12 cellular contexts compared by ENCODE assay signal in the genomic region with DNA sequence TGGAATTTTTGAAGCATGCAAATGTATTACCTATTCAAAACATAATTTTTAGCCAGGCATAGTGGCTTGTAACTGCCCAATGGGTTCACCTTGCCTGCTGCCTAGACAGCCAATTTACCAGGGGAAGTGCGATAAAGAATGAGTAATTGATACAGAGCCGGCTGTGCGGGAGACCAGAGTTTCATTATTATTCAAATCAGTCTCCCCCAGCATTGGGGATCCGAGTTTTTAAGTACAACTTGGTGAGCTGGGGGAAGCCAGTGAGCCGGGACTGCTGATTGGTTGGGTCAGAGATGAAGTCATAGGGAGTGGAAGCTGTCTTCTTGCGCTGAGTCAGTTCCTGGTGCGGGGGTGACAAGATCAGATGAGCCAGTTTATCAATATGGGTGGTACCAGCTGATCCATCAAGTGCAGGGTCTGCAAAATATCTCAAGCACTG. TPM values are rescaled to one million over a fixed set of nuclear protein-coding genes. Genes with fewer than 3 reads are reported as not detected.
A peak's percentile ranks its signal among the peaks of the same experiment; 100 is the strongest.
DNase-seq lines count a peak whose midpoint lies in the region; ATAC-seq and TF ChIP-seq lines count a peak whose summit lies in the region.
"Had no signal": no experiment of that assay in that cellular context is flagged by ENCODE, and none has a peak within 500 bp of the region (broad histone marks: within the 10 kb centered on the region; RNA-seq: fewer than 3 reads in every experiment).

No MANE protein-coding gene starts in this region.

- no peaks in the 10 kb centered on the region for H3K9me3 Mint-ChIP-seq in activated CD4-positive, alpha-beta T cell treated with anti-CD3 and anti-CD28 coated beads for 36 hours (ENCODE audit: low read depth)
- H3K9me3 Mint-ChIP-seq in activated CD4-positive, alpha-beta T cell treated with anti-CD3 and anti-CD28 coated beads, Interleukin-2, amount 10 ng/mL, durations not matched to agents 7 days and 5 days, result no peaks in the 10 kb centered on the region
- no peaks in the 10 kb centered on the region for H3K9me3 Mint-ChIP-seq in CD4-positive, alpha-beta T cell

- H3K27ac Mint-ChIP-seq in activated CD4-positive, alpha-beta T cell treated with anti-CD3 and anti-CD28 coated beads for 36 hours, result no peak overlapping the region
- no peak overlapping the region for H3K27ac Mint-ChIP-seq in activated CD4-positive, alpha-beta T cell treated with anti-CD3 and anti-CD28 coated beads, Interleukin-2, amount 10 ng/mL, durations not matched to agents 7 days and 5 days
- no peak overlapping the region for H3K27ac Mint-ChIP-seq in CD4-positive, alpha-beta T cell

- peaks cover 20% of the 10 kb centered on the region for H3K27me3 Mint-ChIP-seq in activated CD4-positive, alpha-beta T cell treated with anti-CD3 and anti-CD28 coated beads for 36 hours
- H3K27me3 Mint-ChIP-seq in activated CD4-positive, alpha-beta T cell treated with anti-CD3 and anti-CD28 coated beads, Interleukin-2, amount 10 ng/mL, durations not matched to agents 7 days and 5 days, result peaks cover 9% of the 10 kb centered on the region
- peaks cover 42% of the 10 kb centered on the region for H3K27me3 Mint-ChIP-seq in CD4-positive, alpha-beta T cell

- CTCF ChIA-PET in activated CD4-positive, alpha-beta T cell treated with anti-CD3 and anti-CD28 coated beads for 36 hours (lab: Charles Lee), result interaction anchor here (1.1 kb wide), 1 partner anchor 29 kb away, joined by 3 read pairs; a partner anchor contains a TSS
- CTCF ChIA-PET in activated CD4-positive, alpha-beta T cell treated with anti-CD3 and anti-CD28 coated beads, Interleukin-2, amount 10 ng/mL, durations not matched to agents 7 days and 5 days (lab: Charles Lee), result interaction anchor here (0.6 kb wide), 2 partner anchors 27 to 29 kb away, joined by 3 read pairs; a partner anchor contains a TSS
- CTCF ChIA-PET in CD4-positive, alpha-beta T cell (lab: Charles Lee), result no interaction called here

- POLR2A ChIA-PET in activated CD4-positive, alpha-beta T cell treated with anti-CD3 and anti-CD28 coated beads for 36 hours (lab: Charles Lee), result no interaction called here
- POLR2A ChIA-PET in activated CD4-positive, alpha-beta T cell treated with anti-CD3 and anti-CD28 coated beads, Interleukin-2, amount 10 ng/mL, durations not matched to agents 7 days and 5 days (lab: Charles Lee), result interaction anchor here (0.6 kb wide), 1 partner anchor 30 kb away, joined by 3 read pairs; no protein-coding TSS in a partner anchor
- POLR2A ChIA-PET in CD4-positive, alpha-beta T cell (lab: Charles Lee), result no interaction called here

- no peaks in the 10 kb centered on the region for H3K27me3 ChIP-seq in CD4-positive, alpha-beta T cell (ENCODE audit: control insufficient read depth, insufficient read depth, low read length)
- H3K27me3 ChIP-seq: adrenal gland, colonic mucosa had no signal

- peak; percentile 92 for ATAC-seq in activated CD4-positive, alpha-beta T cell treated with anti-CD3 and anti-CD28 coated beads for 36 hours
- no peak for ATAC-seq in GM21390 (IDR thresholded peaks at IDR 0.05; ENCODE audit: unreplicated experiment)
- ATAC-seq in CD4-positive, alpha-beta T cell (ENCODE audit: poor library complexity), result no peak

- TF ChIP-seq CTCF in CD4-positive, alpha-beta T cell (IDR thresholded peaks at IDR 0.05), result no peak

- H3K9me3 ChIP-seq in CD4-positive, alpha-beta T cell (ENCODE audit: control insufficient read depth, low read length), result no peaks in the 10 kb centered on the region
- H3K9me3 ChIP-seq: adrenal gland, Caco-2, colonic mucosa had no signal

- DNase-seq in activated CD4-positive, alpha-beta T cell treated with anti-CD3 and anti-CD28 coated beads for 36 hours, result peak; percentile 72
- no peak for DNase-seq in activated CD4-positive, alpha-beta T cell treated with anti-CD3 and anti-CD28 coated beads, Interleukin-2, amount 10 ng/mL, durations not matched to agents 7 days and 5 days
- peak in 2 of 3 experiments; percentile 3 to 31 for DNase-seq in activated CD8-positive, alpha-beta memory T cell treated with anti-CD3 and anti-CD28 coated beads for 48 hours (ENCODE audit: low read depth in 2 of 3, low spot score in 2 of 3)
- DNase-seq in iPS DF 4.7 (ENCODE audit: extremely low read depth, low spot score), result peak; percentile 16
- peak; percentile 72 for DNase-seq in stimulated activated CD8-positive, alpha-beta memory T cell treated with anti-CD3 and anti-CD28 coated beads, Interleukin-4, amount 100 ng/mL, for 48 hours
- DNase-seq in NCI-H446 treated with DMSO at 0.1 percent for 48 hours (lab: John Stamatoyannopoulos, UW), result no peak
- DNase-seq in CD4-positive, alpha-beta T cell, result no peak
- DNase-seq: adrenal gland, Caco-2, colonic mucosa, NCI-H526 treated with DMSO at 0.1 percent for 48 hours had no signal

- intact Hi-C loops in activated CD4-positive, alpha-beta T cell treated with anti-CD3 and anti-CD28 coated beads for 36 hours (cut with DNase I, micrococcal nuclease), result no loop called here
- intact Hi-C loops in CD4-positive, alpha-beta T cell (cut with DNase I, micrococcal nuclease), result no loop called here

- H3K4me1 Mint-ChIP-seq in activated CD4-positive, alpha-beta T cell treated with anti-CD3 and anti-CD28 coated beads for 36 hours, result peaks cover 8% of the 10 kb centered on the region
- peaks cover 4% of the 10 kb centered on the region for H3K4me1 Mint-ChIP-seq in activated CD4-positive, alpha-beta T cell treated with anti-CD3 and anti-CD28 coated beads, Interleukin-2, amount 10 ng/mL, durations not matched to agents 7 days and 5 days
- no peaks in the 10 kb centered on the region for H3K4me1 Mint-ChIP-seq in CD4-positive, alpha-beta T cell (ENCODE audit: low read depth)

- H3K4me3 Mint-ChIP-seq in activated CD4-positive, alpha-beta T cell treated with anti-CD3 and anti-CD28 coated beads for 36 hours, result no peak overlapping the region
- no peak overlapping the region for H3K4me3 Mint-ChIP-seq in activated CD4-positive, alpha-beta T cell treated with anti-CD3 and anti-CD28 coated beads, Interleukin-2, amount 10 ng/mL, durations not matched to agents 7 days and 5 days
- H3K4me3 Mint-ChIP-seq in CD4-positive, alpha-beta T cell, result no peak overlapping the region

- no peaks in the 10 kb centered on the region for H3K36me3 Mint-ChIP-seq in activated CD4-positive, alpha-beta T cell treated with anti-CD3 and anti-CD28 coated beads for 36 hours (ENCODE audit: low read depth)
- no peaks in the 10 kb centered on the region for H3K36me3 Mint-ChIP-seq in activated CD4-positive, alpha-beta T cell treated with anti-CD3 and anti-CD28 coated beads, Interleukin-2, amount 10 ng/mL, durations not matched to agents 7 days and 5 days (ENCODE audit: low read depth)
- H3K36me3 Mint-ChIP-seq in CD4-positive, alpha-beta T cell (ENCODE audit: low read depth), result no peaks in the 10 kb centered on the region

- no peak overlapping the region for H3K27ac ChIP-seq in CD4-positive, alpha-beta T cell (ENCODE audit: low read depth, low read length)
- H3K27ac ChIP-seq: adrenal gland, colonic mucosa had no signal

RNA-seq across cellular contexts. Expression of a gene that starts 29.1 kb away (rescaled TPM):
- 10 to 100 TPM; 23.9 to 24.1 TPM for total RNA-seq in activated CD4-positive, alpha-beta T cell treated with anti-CD3 and anti-CD28 coated beads for 36 hours
- total RNA-seq in activated CD4-positive, alpha-beta T cell treated with anti-CD3 and anti-CD28 coated beads, Interleukin-2, amount 10 ng/mL, durations not matched to agents 7 days and 5 days, result 10 to 100 TPM; 21.3 to 26.9 TPM
- total RNA-seq in CD4-positive, alpha-beta T cell, result 10 to 100 TPM; 25.3 to 25.6 TPM

Comparison
In these comparisons a context has a peak if more than half of its experiments do, and no peak if none do; other contexts are left out.
1. DNase-seq: peak in activated CD4-positive, alpha-beta T cell treated with anti-CD3 and anti-CD28 coated beads for 36 hours (single experiment), activated CD8-positive, alpha-beta memory T cell treated with anti-CD3 and anti-CD28 coated beads for 48 hours (2 of 3), iPS DF 4.7 (single experiment) and stimulated activated CD8-positive, alpha-beta memory T cell treated with anti-CD3 and anti-CD28 coated beads, Interleukin-4, amount 100 ng/mL, for 48 hours (single experiment); none in activated CD4-positive, alpha-beta T cell treated with anti-CD3 and anti-CD28 coated beads, Interleukin-2, amount 10 ng/mL, durations not matched to agents 7 days and 5 days (single experiment), NCI-H446 treated with DMSO at 0.1 percent for 48 hours (single experiment) and CD4-positive, alpha-beta T cell (0 of 10).